In the genomic region with DNA sequence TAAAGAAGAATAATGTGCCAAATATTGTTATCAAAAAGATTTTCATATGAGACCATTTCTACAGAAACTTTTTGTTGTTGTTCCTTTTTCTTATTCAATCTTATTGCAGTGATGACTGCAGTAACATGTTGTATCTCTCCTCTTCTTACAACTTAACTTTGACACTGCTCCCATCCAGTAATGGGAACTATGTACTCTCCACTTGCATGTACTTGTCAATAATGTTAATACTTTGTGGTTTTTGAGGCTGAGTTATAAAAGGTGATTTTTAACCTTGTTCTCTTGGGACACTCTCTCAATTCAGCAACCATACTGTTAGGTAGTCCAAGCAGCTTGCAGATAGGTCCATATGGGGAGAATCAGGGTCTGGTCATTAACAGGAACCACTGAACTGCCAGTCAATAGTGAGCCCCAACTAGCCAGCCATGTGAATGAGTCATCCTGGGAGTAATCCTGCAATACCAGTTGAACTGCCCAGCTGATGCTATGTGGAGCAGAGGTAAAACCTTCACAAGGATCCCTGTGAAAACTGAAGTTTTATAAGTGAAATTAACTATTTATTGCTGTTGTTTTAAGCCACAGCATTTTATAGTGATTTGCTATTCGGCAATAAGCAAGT, we compare ENCODE assay signal across 9 cellular contexts.
A peak's percentile ranks its signal among the peaks of the same experiment; 100 is the strongest.
DNase-seq lines count a peak whose midpoint lies in the region; ATAC-seq and TF ChIP-seq lines count a peak whose summit lies in the region.
"Had no signal": no experiment of that assay in that cellular context is flagged by ENCODE, and none has a peak within 500 bp of the region (broad histone marks: within the 10 kb centered on the region; RNA-seq: fewer than 3 reads in every experiment).

No MANE protein-coding gene starts in this region.

- TF ChIP-seq POLR2A in right lobe of liver (IDR thresholded peaks at IDR 0.05) = peak; percentile 44

- H3K27me3 ChIP-seq in adipocyte (replicated peaks; ENCODE audit: control insufficient read depth, insufficient read depth, low read length) (no peaks in the 10 kb centered on the region), right lobe of liver (no peaks in the 10 kb centered on the region)

- H3K9me3 ChIP-seq in adipocyte (ENCODE audit: control insufficient read depth, low read length) = no peaks in the 10 kb centered on the region
- no peaks in the 10 kb centered on the region for H3K9me3 ChIP-seq in right lobe of liver

- H3K36me3 ChIP-seq in adipocyte (ENCODE audit: control insufficient read depth, insufficient read depth, low read length, severe bottlenecking) (no peaks in the 10 kb centered on the region), right lobe of liver (no peaks in the 10 kb centered on the region)

- intact Hi-C loops in right lobe of liver (cut with DNase I) = no loop called here

- TF ChIP-seq CTCF in right lobe of liver (IDR thresholded peaks at IDR 0.05) = no peak

- peak overlapping the region; percentile 67 for H3K9ac ChIP-seq in adipocyte (ENCODE audit: low read length)

- ATAC-seq in HG03095 (IDR thresholded peaks at IDR 0.05; ENCODE audit: unreplicated experiment) = peak; percentile 72
- ATAC-seq in right lobe of liver = peak; percentile 88 to 96 (median 92)
- ATAC-seq in HG02870 (IDR thresholded peaks at IDR 0.05; ENCODE audit: unreplicated experiment) = no peak

- 0% methylated on average over 1 of the region's 1 CpG for WGBS in right lobe of liver (ENCODE audit: insufficient coverage, low coverage, low lambda C conversion rate, missing lambda C conversion rate)

- H3K4me3 ChIP-seq in adipocyte (ENCODE audit: low read length) = peak overlapping the region; percentile 46
- no peak overlapping the region for H3K4me3 ChIP-seq in right lobe of liver

- H3K27ac ChIP-seq in right lobe of liver = peak overlapping the region; percentile 69 to 89 (median 83)

- H3K4me1 ChIP-seq in adipocyte (ENCODE audit: control insufficient read depth, insufficient read depth, low read length) (peaks cover 35% of the 10 kb centered on the region), right lobe of liver (peaks cover 0 to 17% (median 4%) of the 10 kb centered on the region in 4 donors)

- DNase-seq in GM03348 (ENCODE audit: low spot score) (peak; percentile 14), adipocyte (ENCODE audit: low read depth) (peak; percentile 29), right lobe of liver (peak in 1 of 3 donors; percentile 53), Kasumi-1 (lab: John Stamatoyannopoulos, UW) (no peak), activated gamma-delta T cell (lab: John Stamatoyannopoulos, UW) (no peak)
- DNase-seq in stimulated activated naive CD4-positive, alpha-beta T cell treated with Interleukin-2 at 50 U/mL for 16 hours (lab: John Stamatoyannopoulos, UW) = no peak
- DNase-seq: GF-D8 had no signal

Comparison
In these comparisons a context has a peak if more than half of its experiments do, and no peak if none do; other contexts are left out.
1. DNase-seq: peak in GM03348 (single experiment) and adipocyte (single experiment); none in Kasumi-1 (0 of 2), activated gamma-delta T cell (single experiment) and stimulated activated naive CD4-positive, alpha-beta T cell treated with Interleukin-2 at 50 U/mL for 16 hours (single experiment).